In genomic region chr12:132403636-132404434, GRCh38 we compare ENCODE assay signal across 13 cellular contexts.
"Had no signal": no experiment of that assay in that cellular context is flagged by ENCODE, and none has a peak within 500 bp of the region (broad histone marks: within the 10 kb centered on the region; RNA-seq: fewer than 3 reads in every experiment).

No MANE protein-coding gene starts in this region.

- H3K27me3 ChIP-seq: thyroid gland had no signal

- H3K4me1 ChIP-seq: thyroid gland had no signal

- H3K36me3 ChIP-seq: neutrophil, suprapubic skin, thyroid gland had no signal

- H3K27ac ChIP-seq: neutrophil, suprapubic skin, thyroid gland had no signal

- H3K4me3 ChIP-seq: smooth muscle cell, suprapubic skin, thyroid gland had no signal

- H3K9me3 ChIP-seq: neutrophil, suprapubic skin, thyroid gland had no signal

- ATAC-seq: stimulated activated effector memory CD8-positive, alpha-beta T cell treated with anti-CD3 and anti-CD28 coated beads, Interleukin-12 subunit alpha, Interleukin-12 subunit beta, amount 100 ng/mL, for 72 hours; stimulated activated naive CD8-positive, alpha-beta T cell treated with anti-CD3 and anti-CD28 coated beads, Interleukin-15, Interleukin-2, amounts not matched to agents 100 U/mL and 50 U/mL, for 24 hours had no signal

- DNase-seq: endodermal cell; foreskin melanocyte; islet precursor cell; mammary epithelial cell; nephron progenitor cell; stimulated activated CD4-positive, alpha-beta T cell treated with anti-CD3 and anti-CD28 coated beads, Interleukin-2, amount 100 ng/mL, for 48 hours; stimulated activated CD8-positive, alpha-beta memory T cell treated with anti-CD3 and anti-CD28 coated beads, Interleukin-4, amount 100 ng/mL, for 48 hours; stimulated activated naive CD8-positive, alpha-beta T cell treated with anti-CD3 and anti-CD28 coated beads, Interleukin-15, Interleukin-2, amounts not matched to agents 100 U/mL and 50 U/mL, for 24 hours; thyroid gland had no signal
